In the genomic region with DNA sequence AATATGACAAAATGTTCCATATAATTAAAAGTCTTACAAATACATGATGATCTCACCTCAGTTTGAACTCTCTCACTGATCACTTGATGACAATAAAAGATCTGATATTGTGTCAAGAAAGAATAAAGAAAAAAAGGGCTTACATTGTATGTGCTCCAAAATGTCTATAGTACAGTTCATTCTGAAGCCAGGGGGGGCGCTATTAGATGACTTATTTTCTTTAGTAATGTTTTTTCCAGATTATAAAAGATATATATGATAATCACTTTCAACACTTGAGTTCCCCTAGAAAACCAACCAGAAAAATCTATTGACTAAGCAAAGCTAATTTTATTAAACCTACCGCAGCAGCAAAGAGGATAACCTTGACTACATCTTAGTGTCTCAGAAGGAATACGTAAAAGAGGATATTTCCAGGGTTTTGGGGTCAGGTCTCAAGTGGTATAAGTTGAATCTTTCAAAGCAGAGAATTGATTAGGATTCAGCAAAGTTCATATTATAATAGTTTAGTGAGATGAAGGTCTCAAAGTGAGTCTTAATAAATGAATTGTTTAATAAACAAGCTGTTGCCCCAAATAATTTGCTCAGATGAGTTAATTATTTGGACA, we compare ENCODE assay signal across 12 cellular contexts. TPM values are rescaled to one million over a fixed set of nuclear protein-coding genes. Genes with fewer than 3 reads are reported as not detected.
DNase-seq lines count a peak whose midpoint lies in the region; ATAC-seq, FAIRE-seq and TF ChIP-seq lines count a peak whose summit lies in the region.
"Had no signal": no experiment of that assay in that cellular context is flagged by ENCODE, and none has a peak within 500 bp of the region (broad histone marks: within the 10 kb centered on the region; RNA-seq: fewer than 3 reads in every experiment).

No MANE protein-coding gene starts in this region.

- no peak overlapping the region for H4K91ac ChIP-seq in H1 (replicated peaks; ENCODE audit: insufficient read length, low read length)

- no peak overlapping the region for H2BK20ac ChIP-seq in H1 (ENCODE audit: low read length)

- H3K18ac ChIP-seq in H1 (ENCODE audit: extremely low read depth, low read length) = no peak overlapping the region

- H3K79me2 ChIP-seq in H1 (ENCODE audit: control insufficient read depth in 1 of 2, insufficient read depth in 2 of 2, low read length in 2 of 2) = no peaks in the 10 kb centered on the region
- H3K79me2 ChIP-seq in parathyroid adenoma = peaks cover 2% of the 10 kb centered on the region

- H3K79me1 ChIP-seq in H1 (ENCODE audit: low read depth, low read length) = no peaks in the 10 kb centered on the region

- H3K4ac ChIP-seq in H1 (replicated peaks; ENCODE audit: insufficient read length, low read depth, low read length) = no peak overlapping the region

- DNase-seq in GM06990 (ENCODE audit: extremely low read depth, insufficient read length) (no peak), NT2/D1 (ENCODE audit: low read depth, low spot score) (peak; percentile 6), H1 (ENCODE audit: low read depth in 1 of 2, low spot score in 2 of 2) (no peak), NCI-H2107 (lab: John Stamatoyannopoulos, UW) (no peak), germinal center (ENCODE audit: low spot score) (no peak), AG08395 (ENCODE audit: low spot score) (no peak)
- DNase-seq: activated T-cell treated with anti-CD3 and anti-CD28 coated beads, Interleukin-2, amount 50 U/mL, for 72 hours; heart left ventricle; KBM-7; NK-92 treated with Interleukin-12 subunit alpha and Interleukin-12 subunit beta, amount 100 ng/mL, for 24 hours had no signal

- H3K23me2 ChIP-seq in H1 (ENCODE audit: low read depth, low read length) = no peaks in the 10 kb centered on the region; the same call in 1 of the 2 replicates

- H3K9ac ChIP-seq in NT2/D1 (ENCODE audit: insufficient read length, low read depth) (no peak overlapping the region), H1 (replicated peaks in 1 of 4; ENCODE audit: extremely low read depth in 1 of 4, low read depth in 3 of 4, low read length in 3 of 4) (no peak overlapping the region), parathyroid adenoma (no peak overlapping the region)

- peak in 1 of 2 experiments; percentile 29; a peak in 2 of 4 replicates for TF ChIP-seq RAD21 in H1 (IDR thresholded peaks at IDR 0.05 in 1 of 2, conservative IDR thresholded peaks at IDR 0.05 in 1 of 2; ENCODE audit: low read depth in 2 of 2, low read length in 2 of 2)

- no peak for TF ChIP-seq POLR2A in H1 (IDR thresholded peaks at IDR 0.05; ENCODE audit: control extremely low read depth in 1 of 2, low read depth in 2 of 2, low read length in 2 of 2)

- H2AK5ac ChIP-seq in H1 (ENCODE audit: low read depth, low read length) = no peak overlapping the region

- H4K20me1 ChIP-seq in H1 (replicated peaks in 1 of 2; ENCODE audit: control insufficient read depth in 1 of 2, insufficient read depth in 2 of 2, low read length in 2 of 2) = no peaks in the 10 kb centered on the region

- H3K9me3 ChIP-seq in NT2/D1 (ENCODE audit: insufficient read depth, low read length) = no peaks in the 10 kb centered on the region
- H3K9me3 ChIP-seq in H1 (ENCODE audit: insufficient read depth in 2 of 2, low read depth in 1 of 2, low read length in 1 of 2) = peaks cover 0 to 7% of the 10 kb centered on the region in 2 experiments; a peak in 1 of 4 replicates
- no peaks in the 10 kb centered on the region for H3K9me3 ChIP-seq in parathyroid adenoma (ENCODE audit: control insufficient read depth, low read length)
- H3K9me3 ChIP-seq: heart left ventricle had no signal

- no peak overlapping the region for H2BK120ac ChIP-seq in H1 (replicated peaks; ENCODE audit: low read depth, low read length)

- WGBS in H1 (ENCODE audit: extremely low coverage in 1 of 2, insufficient coverage in 1 of 2, insufficient read length in 1 of 2, insufficient replicate concordance in 2 of 2, low coverage in 1 of 2, low lambda C conversion rate in 2 of 2, missing lambda C conversion rate in 1 of 2), 2 experiments = 68% methylated on average over 3 of the region's 3 CpGs; no CpG with 5 or more reads in 1 of the 2 experiments

- no peak overlapping the region for H3K56ac ChIP-seq in H1 (replicated peaks; ENCODE audit: insufficient read length, low read depth, low read length)

- no peak overlapping the region for H4K8ac ChIP-seq in H1 (ENCODE audit: extremely low read depth, insufficient read depth, low read length)

- H3K14ac ChIP-seq in H1 (ENCODE audit: insufficient read length) = no peak overlapping the region

- TF ChIP-seq CTCF in GM06990 (IDR thresholded peaks at IDR 0.05; ENCODE audit: insufficient read depth, low read length, poor library complexity, severe bottlenecking) (peak; percentile 15), H1 (IDR thresholded peaks at IDR 0.05; ENCODE audit: control extremely low read depth in 1 of 3, insufficient read depth in 1 of 3, low read depth in 1 of 3, low read length in 3 of 3) (peak in 2 of 3 experiments; percentile 8 to 39; a peak in 2 of 4 replicates), parathyroid adenoma (IDR thresholded peaks at IDR 0.05) (peak; percentile 48)

- no peak for FAIRE-seq in H1 (lab: Jason Lieb, UNC)

- H3K36me3 ChIP-seq in GM06990 (ENCODE audit: control insufficient read depth, insufficient read depth, low read length) (no peaks in the 10 kb centered on the region), NT2/D1 (ENCODE audit: insufficient read depth, insufficient read length, low read length) (no peaks in the 10 kb centered on the region), H1 (ENCODE audit: control insufficient read depth in 2 of 4, insufficient read depth in 4 of 4, low read length in 3 of 4) (peaks cover 0 to 10% (median 0%) of the 10 kb centered on the region in 4 experiments; a peak in 2 of 8 replicates), parathyroid adenoma (ENCODE audit: control insufficient read depth, insufficient read depth, low read length) (no peaks in the 10 kb centered on the region)
- H3K36me3 ChIP-seq: heart left ventricle had no signal

- CTCF ChIA-PET in H1 (lab: Charles Lee; ENCODE audit: partially characterized antibody) = interaction anchor here (0.7 to 5.4 kb wide), 18 partner anchors 12 to 166 kb away, joined by 3 to 44 read pairs (median 4); a partner anchor contains a TSS

- no peak overlapping the region for H2BK15ac ChIP-seq in H1 (ENCODE audit: low read length)

- no peak overlapping the region for H2BK5ac ChIP-seq in H1 (ENCODE audit: low read depth, low read length)

- H3K4me1 ChIP-seq in NT2/D1 (ENCODE audit: insufficient read depth, insufficient read length) = no peaks in the 10 kb centered on the region
- H3K4me1 ChIP-seq in H1 (replicated peaks in 1 of 4; ENCODE audit: control insufficient read depth in 3 of 4, insufficient read depth in 4 of 4, low read length in 3 of 4) = peaks cover 0 to 7% (median 2%) of the 10 kb centered on the region in 4 experiments; a peak in 5 of 7 replicates
- H3K4me1 ChIP-seq in parathyroid adenoma = peaks cover 12% of the 10 kb centered on the region
- H3K4me1 ChIP-seq: heart left ventricle had no signal

- H3K27me3 ChIP-seq in GM06990 (replicated peaks; ENCODE audit: control insufficient read depth, insufficient read depth, low read length) (no peaks in the 10 kb centered on the region), NT2/D1 (ENCODE audit: insufficient read depth, insufficient read length) (no peaks in the 10 kb centered on the region), H1 (replicated peaks in 1 of 4; ENCODE audit: control insufficient read depth in 3 of 4, extremely low read depth in 1 of 4, insufficient read depth in 3 of 4, low read length in 3 of 4) (no peaks in the 10 kb centered on the region), parathyroid adenoma (ENCODE audit: control insufficient read depth, insufficient read depth, low read length) (no peaks in the 10 kb centered on the region)
- H3K27me3 ChIP-seq: heart left ventricle had no signal

- H3K27ac ChIP-seq in H1 (ENCODE audit: low read depth, low read length) = no peak overlapping the region
- H3K27ac ChIP-seq in parathyroid adenoma = no peak overlapping the region
- H3K27ac ChIP-seq: heart left ventricle had no signal

- POLR2A ChIA-PET in H1 (lab: Charles Lee; ENCODE audit: partially characterized antibody) = interaction anchor here (0.7 kb wide), 1 partner anchor 10 kb away, joined by 3 read pairs; no protein-coding TSS in a partner anchor

- H2AFZ ChIP-seq in H1 (ENCODE audit: low read length) = no peak overlapping the region
- H2AFZ ChIP-seq in parathyroid adenoma = no peak overlapping the region

- H2BK12ac ChIP-seq in H1 (ENCODE audit: low read depth, low read length) = no peak overlapping the region

- no peak overlapping the region for H3K4me2 ChIP-seq in H1 (ENCODE audit: insufficient read depth in 1 of 2, low read depth in 2 of 2, low read length in 2 of 2)
- no peak overlapping the region for H3K4me2 ChIP-seq in parathyroid adenoma (ENCODE audit: low read length)

- no peak for ATAC-seq in HG03196 (IDR thresholded peaks at IDR 0.05; ENCODE audit: unreplicated experiment)
- ATAC-seq: activated T-cell treated with anti-CD3 and anti-CD28 coated beads, Interleukin-2, amount 50 U/mL, for 72 hours; heart left ventricle had no signal

- no peak overlapping the region for H3K4me3 ChIP-seq in GM06990 (replicated peaks; ENCODE audit: low read depth, low read length)
- no peak overlapping the region for H3K4me3 ChIP-seq in NT2/D1 (ENCODE audit: insufficient read length, low read depth)
- no peak overlapping the region for H3K4me3 ChIP-seq in H1 (ENCODE audit: extremely low read depth in 1 of 4, insufficient read depth in 2 of 4, low read depth in 3 of 4, low read length in 4 of 4)
- H3K4me3 ChIP-seq in parathyroid adenoma (ENCODE audit: low read depth, low read length) = no peak overlapping the region
- H3K4me3 ChIP-seq: heart left ventricle had no signal

- TF ChIP-seq EP300 in H1 (IDR thresholded peaks at IDR 0.05; ENCODE audit: borderline replicate concordance in 1 of 2, low read depth in 2 of 2, low read length in 2 of 2) = no peak

- H4K5ac ChIP-seq in H1 (ENCODE audit: insufficient read length, low read depth, low read length) = no peak overlapping the region

- H3K23ac ChIP-seq in H1 (ENCODE audit: insufficient read length) = no peak overlapping the region

TF ChIP-seq in H1, 55 proteins besides CTCF, POLR2A, EP300 and RAD21 (continues in another document):
- TF ChIP-seq NANOG (IDR thresholded peaks at IDR 0.05; ENCODE audit: insufficient read depth, low read depth, low read length, poor library complexity, severe bottlenecking) (no peak), CREB1 (IDR thresholded peaks at IDR 0.05) (no peak), KDM5A (IDR thresholded peaks at IDR 0.05; ENCODE audit: low read length) (no peak), KDM4A (IDR thresholded peaks at IDR 0.05; ENCODE audit: low read depth, low read length, severe bottlenecking) (no peak)

RNA-seq across cellular contexts. Expression of a gene that starts 55.8 kb away (rescaled TPM):
- total RNA-seq in H1 (2021; fragmentation: NEBNext Ultra II Directional; extraction: Animal tissue kit (Norgen Biotek cat#: 25700)) = 27.8 and 28.6 TPM in 2 replicates
- 13.3 and 23.1 TPM in 2 replicates for polyA plus RNA-seq in H1 (2011; rRNA removed)
- polyA plus RNA-seq in H1 (2011; cell fraction: cytosol; rRNA removed) = 39.0 TPM
- polyA plus RNA-seq in H1 (2011; cell fraction: nucleus; rRNA removed) = 18.0 TPM
- polyA plus RNA-seq in H1 (2012, experiment 1 of 2) = 38.8 to 45.7 TPM (median 39.4 TPM) in 4 replicates
- 8.6 TPM for polyA plus RNA-seq in H1 (2012, experiment 2 of 2)
- 76.2 TPM for polyA plus RNA-seq in H1 (2013, experiment 1 of 2)
- 91.4 TPM for polyA plus RNA-seq in H1 (2013, experiment 2 of 2)
- polyA minus RNA-seq in H1 (2011; rRNA and poly(A)+ RNA removed) = 11.2 and 15.1 TPM in 2 replicates
- 13.0 TPM for polyA minus RNA-seq in H1 (2011; cell fraction: cytosol; rRNA and poly(A)+ RNA removed)
- polyA minus RNA-seq in H1 (2011; cell fraction: nucleus; rRNA and poly(A)+ RNA removed) = 12.9 TPM
- total RNA-seq: activated T-cell treated with anti-CD3 and anti-CD28 coated beads, Interleukin-2, amount 50 U/mL, for 72 hours had no signal
